ENCODE assay signal across 8 cellular contexts in the genomic region with DNA sequence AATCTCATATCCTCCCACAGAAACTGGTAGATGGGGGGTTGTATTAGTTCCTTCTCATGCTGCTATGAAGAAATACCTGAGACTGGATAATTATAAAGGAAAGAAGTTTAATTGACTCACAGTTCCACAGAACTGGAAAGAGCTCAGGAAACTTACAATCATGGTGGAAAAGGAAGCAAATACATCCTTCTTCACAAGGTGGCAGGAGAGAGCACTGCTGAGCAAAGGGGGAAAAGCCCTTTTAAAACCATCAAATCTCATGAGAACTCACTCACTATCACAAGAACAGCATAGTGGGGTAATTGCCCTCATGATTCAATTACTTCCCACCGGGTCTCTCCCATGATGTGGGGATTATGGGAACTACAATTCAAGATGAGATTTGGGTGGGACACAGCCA.
DNase-seq lines count a peak whose midpoint lies in the region; ATAC-seq and TF ChIP-seq lines count a peak whose summit lies in the region.
"Had no signal": no experiment of that assay in that cellular context is flagged by ENCODE, and none has a peak within 500 bp of the region (broad histone marks: within the 10 kb centered on the region; RNA-seq: fewer than 3 reads in every experiment).

No MANE protein-coding gene starts in this region.

- H3K79me1 ChIP-seq in mesendoderm (ENCODE audit: low read length), result no peaks in the 10 kb centered on the region

- H2BK5ac ChIP-seq in mesendoderm (ENCODE audit: low read length), result no peak overlapping the region

- H3K23ac ChIP-seq in mesendoderm (ENCODE audit: low read length), result no peak overlapping the region

- no peak overlapping the region for H2BK120ac ChIP-seq in mesendoderm (ENCODE audit: low read depth, low read length)

- peak overlapping the region; percentile 85 for H2BK15ac ChIP-seq in mesendoderm (replicated peaks; ENCODE audit: low read depth)

- intact Hi-C loops in adrenal gland (cut with DNase I), result no loop called here

- no peaks in the 10 kb centered on the region for H3K9me3 ChIP-seq in adrenal gland (replicated peaks in 1 of 3)

- in situ Hi-C loops in G401 (cut with HindIII; ENCODE audit: low sequenced_read_pairs) (no loop called here), KBM-7 (cut with MboI; ENCODE audit: low pct_unique_long_range_greater_than_20kb, low sequenced_read_pairs) (no loop called here)

- H3K18ac ChIP-seq in mesendoderm (ENCODE audit: low read length), result peak overlapping the region; percentile 92

- peak in 4 of 6 experiments; percentile 36 to 39 (median 38) for TF ChIP-seq CTCF in adrenal gland (IDR thresholded peaks at IDR 0.05)

- no peak overlapping the region for H4K8ac ChIP-seq in mesendoderm (ENCODE audit: low read depth, low read length)

- no peaks in the 10 kb centered on the region for H3K36me3 ChIP-seq in adrenal gland (replicated peaks in 1 of 2)
- H3K36me3 ChIP-seq in mesendoderm (ENCODE audit: control insufficient read depth, insufficient read depth, low read length), result no peaks in the 10 kb centered on the region

- no peak overlapping the region for H2AK5ac ChIP-seq in mesendoderm (ENCODE audit: low read length)

- 80 to 100% (median 86%) methylated on average over 1 of the region's 1 CpG for WGBS in adrenal gland, 4 donors
- no CpG with 5 or more reads among the region's 1 CpG for WGBS in mesendoderm (ENCODE audit: extremely low coverage, insufficient coverage, low lambda C conversion rate)

- no peak overlapping the region for H3K9ac ChIP-seq in mesendoderm (ENCODE audit: low read length)

- DNase-seq in G401 (ENCODE audit: low spot score), result peak; percentile 5
- peak; percentile 19 for DNase-seq in KBM-7
- DNase-seq in adrenal gland, result no peak
- DNase-seq in mesendoderm, result peak; percentile 71
- DNase-seq in activated CD4-positive, alpha-beta T cell treated with anti-CD3 and anti-CD28 coated beads, Interleukin-2, amount 50 U/mL, for 48 hours, result no peak
- DNase-seq in activated gamma-delta T cell treated with Interleukin-2 at 50 U/mL for 16 hours, result no peak
- DNase-seq: amygdala had no signal

- H3K4ac ChIP-seq in mesendoderm (ENCODE audit: low read depth, low read length), result peak overlapping the region; percentile 70

- H3K4me3 ChIP-seq in adrenal gland (no peak overlapping the region), mesendoderm (ENCODE audit: low read length) (no peak overlapping the region)

- no peak overlapping the region for H3K56ac ChIP-seq in mesendoderm (ENCODE audit: low read length)

- H3K27ac ChIP-seq in adrenal gland, result no peak overlapping the region
- no peak overlapping the region for H3K27ac ChIP-seq in mesendoderm (ENCODE audit: low read depth, low read length)

- ATAC-seq in GM21825 (IDR thresholded peaks at IDR 0.05; ENCODE audit: unreplicated experiment), result no peak

- H4K5ac ChIP-seq in mesendoderm (ENCODE audit: low read length), result no peak overlapping the region

- no peak for TF ChIP-seq POLR2A in adrenal gland (IDR thresholded peaks at IDR 0.05)

- H3K4me1 ChIP-seq in adrenal gland (replicated peaks in 1 of 2) (no peaks in the 10 kb centered on the region), mesendoderm (ENCODE audit: control insufficient read depth, low read depth, low read length) (peaks cover 15% of the 10 kb centered on the region)

- H3K27me3 ChIP-seq in adrenal gland (no peaks in the 10 kb centered on the region), mesendoderm (ENCODE audit: insufficient read depth, low read length, poor library complexity) (no peaks in the 10 kb centered on the region)

- no peak overlapping the region for H3K4me2 ChIP-seq in mesendoderm (ENCODE audit: low read length)

- H3K79me2 ChIP-seq in mesendoderm (ENCODE audit: control insufficient read depth, insufficient read depth, low read length), result no peaks in the 10 kb centered on the region

Comparison
In these comparisons a context has a peak if more than half of its experiments do, and no peak if none do; other contexts are left out.
1. DNase-seq: peak in G401 (single experiment), KBM-7 (single experiment) and mesendoderm (single experiment); none in adrenal gland (0 of 7), activated CD4-positive, alpha-beta T cell treated with anti-CD3 and anti-CD28 coated beads, Interleukin-2, amount 50 U/mL, for 48 hours (0 of 2) and activated gamma-delta T cell treated with Interleukin-2 at 50 U/mL for 16 hours (single experiment).